In the genomic region with DNA sequence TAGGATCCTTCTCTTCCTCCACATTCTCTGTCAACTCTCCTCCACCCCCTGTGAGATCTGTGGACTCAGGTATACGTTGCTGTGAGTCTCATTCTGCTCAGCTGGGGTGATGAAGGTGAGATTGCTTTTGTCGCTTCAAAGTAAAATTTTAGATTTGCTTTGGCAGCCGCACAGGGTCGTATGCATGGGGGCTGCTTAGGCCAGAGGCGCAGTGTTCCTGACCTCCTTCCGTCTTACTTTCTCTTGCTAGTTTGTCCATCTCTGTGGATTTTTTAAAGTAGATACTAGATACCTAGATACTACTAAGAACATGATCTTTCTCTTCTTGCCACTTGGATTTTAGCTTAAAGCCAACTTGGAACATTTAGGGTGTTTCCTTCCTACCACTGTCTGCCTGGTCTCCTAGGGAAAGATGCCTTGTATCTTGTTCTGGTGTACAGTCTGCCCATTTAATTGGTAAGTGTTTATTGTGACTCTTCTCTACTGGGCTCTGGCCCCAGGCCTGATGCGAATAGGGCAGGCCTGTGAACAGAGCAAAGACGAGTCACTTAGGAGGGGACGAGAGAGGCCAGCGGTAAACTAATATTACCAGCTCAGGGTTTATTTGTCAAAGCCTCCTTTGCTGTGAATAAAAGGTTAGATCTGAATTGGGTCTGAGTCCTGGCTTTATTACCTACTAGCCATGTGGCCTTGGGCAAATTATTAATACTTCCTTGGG, we compare ENCODE assay signal across 11 cellular contexts. TPM values are rescaled to one million over a fixed set of nuclear protein-coding genes. Genes with fewer than 3 reads are reported as not detected.
A peak's percentile ranks its signal among the peaks of the same experiment; 100 is the strongest.
DNase-seq lines count a peak whose midpoint lies in the region; ATAC-seq and TF ChIP-seq lines count a peak whose summit lies in the region.
"Had no signal": no experiment of that assay in that cellular context is flagged by ENCODE, and none has a peak within 500 bp of the region (broad histone marks: within the 10 kb centered on the region; RNA-seq: fewer than 3 reads in every experiment).

No MANE protein-coding gene starts in this region.

- peak overlapping the region in 4 of 7 donors; percentile 48 to 72 (median 67) for H3K27ac Mint-ChIP-seq in CD14-positive monocyte
- peak overlapping the region; percentile 80 for H3K27ac Mint-ChIP-seq in activated CD4-positive, alpha-beta memory T cell treated with anti-CD3 and anti-CD28 coated beads for 36 hours
- H3K27ac Mint-ChIP-seq in memory B cell, result peak overlapping the region; percentile 85

- ATAC-seq in GM21723 (IDR thresholded peaks at IDR 0.05; ENCODE audit: unreplicated experiment) (peak; percentile 5), memory B cell (ENCODE audit: low read depth) (no peak), gastroesophageal sphincter (no peak)

- TF ChIP-seq POLR2A in gastroesophageal sphincter (IDR thresholded peaks at IDR 0.05), result no peak

- H3K9me3 Mint-ChIP-seq in CD14-positive monocyte, result no peaks in the 10 kb centered on the region
- no peaks in the 10 kb centered on the region for H3K9me3 Mint-ChIP-seq in activated CD4-positive, alpha-beta memory T cell treated with anti-CD3 and anti-CD28 coated beads for 36 hours
- H3K9me3 Mint-ChIP-seq in memory B cell, result no peaks in the 10 kb centered on the region

- WGBS in gastroesophageal sphincter (ENCODE audit: low coverage in 1 of 2), 2 donors, result 80 to 88% methylated on average over 6 to 9 of the region's 10 CpGs

- H3K4me3 Mint-ChIP-seq in CD14-positive monocyte (no peak overlapping the region), memory B cell (no peak overlapping the region)
- H3K4me3 Mint-ChIP-seq in activated CD4-positive, alpha-beta memory T cell treated with anti-CD3 and anti-CD28 coated beads for 36 hours, result no peak overlapping the region

- H3K27ac ChIP-seq in gastroesophageal sphincter (peak overlapping the region in 2 of 4 donors; percentile 11 to 12), WERI-Rb-1 (no peak overlapping the region)

- H3K4me1 ChIP-seq in gastroesophageal sphincter, result peaks cover 17 to 86% (median 20%) of the 10 kb centered on the region in 3 donors

- H3K36me3 Mint-ChIP-seq in CD14-positive monocyte (peaks cover 5 to 21% of the 10 kb centered on the region in 2 donors), memory B cell (peaks cover 4% of the 10 kb centered on the region)
- H3K36me3 Mint-ChIP-seq in activated CD4-positive, alpha-beta memory T cell treated with anti-CD3 and anti-CD28 coated beads for 36 hours, result no peaks in the 10 kb centered on the region

- DNase-seq in CD14-positive monocyte (ENCODE audit: low spot score) (no peak), memory B cell (ENCODE audit: low spot score in 2 of 2) (no peak), DMS53 treated with DMSO at 0.1 percent for 48 hours (lab: John Stamatoyannopoulos, UW; ENCODE audit: unreplicated experiment) (no peak), inferior parietal cortex (ENCODE audit: extremely low spot score) (no peak), WERI-Rb-1 (no peak)
- no peak for DNase-seq in activated CD4-positive, alpha-beta memory T cell treated with anti-CD3 and anti-CD28 coated beads for 36 hours
- DNase-seq: EL, NCI-H82 had no signal

- no peak for TF ChIP-seq CTCF in CD14-positive monocyte (IDR thresholded peaks at IDR 0.05)
- no peak for TF ChIP-seq CTCF in gastroesophageal sphincter (IDR thresholded peaks at IDR 0.05)
- TF ChIP-seq CTCF in WERI-Rb-1 (IDR thresholded peaks at IDR 0.05; ENCODE audit: low read depth, low read length), result no peak

- H3K9me3 ChIP-seq in gastroesophageal sphincter (no peaks in the 10 kb centered on the region), WERI-Rb-1 (ENCODE audit: severe bottlenecking) (no peaks in the 10 kb centered on the region)

- H3K4me3 ChIP-seq in gastroesophageal sphincter (no peak overlapping the region), WERI-Rb-1 (ENCODE audit: low read depth, low read length) (no peak overlapping the region)

- no peaks in the 10 kb centered on the region for H3K27me3 ChIP-seq in gastroesophageal sphincter
- no peaks in the 10 kb centered on the region for H3K27me3 ChIP-seq in WERI-Rb-1 (ENCODE audit: insufficient read depth, low read depth, severe bottlenecking)

- no peaks in the 10 kb centered on the region for H3K36me3 ChIP-seq in gastroesophageal sphincter
- H3K36me3 ChIP-seq in WERI-Rb-1, result peaks cover 16% of the 10 kb centered on the region; the same call in 1 of the 2 replicates

- peaks cover 0 to 1% (median 0%) of the 10 kb centered on the region in 3 donors for H3K27me3 Mint-ChIP-seq in CD14-positive monocyte (ENCODE audit: low read depth in 3 of 3)
- H3K27me3 Mint-ChIP-seq in activated CD4-positive, alpha-beta memory T cell treated with anti-CD3 and anti-CD28 coated beads for 36 hours, result no peaks in the 10 kb centered on the region
- no peaks in the 10 kb centered on the region for H3K27me3 Mint-ChIP-seq in memory B cell

- H3K4me1 Mint-ChIP-seq in CD14-positive monocyte (peaks cover 81% of the 10 kb centered on the region), memory B cell (peaks cover 63% of the 10 kb centered on the region)
- peaks cover 87% of the 10 kb centered on the region for H3K4me1 Mint-ChIP-seq in activated CD4-positive, alpha-beta memory T cell treated with anti-CD3 and anti-CD28 coated beads for 36 hours (ENCODE audit: low read depth)

- TF ChIP-seq EP300 in gastroesophageal sphincter (IDR thresholded peaks at IDR 0.05), result no peak

- intact Hi-C loops in CD14-positive monocyte (cut with micrococcal nuclease), result no loop called here
- intact Hi-C loops in activated CD4-positive, alpha-beta memory T cell treated with anti-CD3 and anti-CD28 coated beads for 36 hours (cut with micrococcal nuclease), result loop anchor here (5.0 kb wide), 1 partner anchor 34 kb away; the partner anchor contains the start of gene MAPKAPK2

- CTCF ChIA-PET in activated CD4-positive, alpha-beta memory T cell treated with anti-CD3 and anti-CD28 coated beads for 36 hours (lab: Charles Lee), result interaction anchor here (1.4 to 3.3 kb wide), 5 partner anchors 9 to 196 kb away, joined by 4 to 23 read pairs (median 9); no protein-coding TSS in a partner anchor

- POLR2A ChIA-PET in activated CD4-positive, alpha-beta memory T cell treated with anti-CD3 and anti-CD28 coated beads for 36 hours (lab: Charles Lee), result no interaction called here

RNA-seq across cellular contexts. Expression of gene MAPKAPK2, which starts 32.0 kb away (rescaled TPM):
- polyA plus RNA-seq in CD14-positive monocyte, result 1 to 10 TPM; 1.6 to 2.2 TPM
- 10 to 100 TPM; 96.9 to 97.4 TPM for total RNA-seq in activated CD4-positive, alpha-beta memory T cell treated with anti-CD3 and anti-CD28 coated beads for 36 hours
- total RNA-seq in gastroesophageal sphincter, result 10 to 100 TPM; 45.0 to 77.4 (median 55.5) TPM

RNA-seq across cellular contexts. Expression of gene IL19, which starts 53.9 kb away (rescaled TPM):
- not detected for polyA plus RNA-seq in CD14-positive monocyte
- under 1 TPM in 1 of 2 experiments, not detected in 1; 0.21 TPM for total RNA-seq in activated CD4-positive, alpha-beta memory T cell treated with anti-CD3 and anti-CD28 coated beads for 36 hours
- under 1 TPM in 1 of 4 donors, not detected in 3; 0.27 TPM for total RNA-seq in gastroesophageal sphincter
- total RNA-seq: dermis microvascular lymphatic vessel endothelial cell had no signal

RNA-seq across cellular contexts. Expression of gene IL10, which starts 55.6 kb away (rescaled TPM):
- polyA plus RNA-seq in CD14-positive monocyte, result 1 to 10 TPM; 4.1 to 7.8 TPM
- total RNA-seq in activated CD4-positive, alpha-beta memory T cell treated with anti-CD3 and anti-CD28 coated beads for 36 hours, result 10 to 100 TPM; 17.3 to 18.5 TPM
- 1 to 10 TPM in 3 of 4 donors, under 1 TPM in 1; 0.45 to 9.3 (median 2.3) TPM for total RNA-seq in gastroesophageal sphincter
- total RNA-seq: dermis microvascular lymphatic vessel endothelial cell had no signal
